Comparison of ENCODE assay signal across 1 cellular context in genomic region chr6:154757352-154758095, GRCh38.
TF ChIP-seq lines count a peak whose summit lies in the region.

No MANE protein-coding gene starts in this region.

TF ChIP-seq in SK-N-SH treated with all-trans-retinoic acid at 6 μM for 48 hours, 23 proteins besides CTCF, POLR2A, EP300 and RAD21 (continued from another document):
- no peak for TF ChIP-seq TSHZ2 (CRISPR knock-in tag; IDR thresholded peaks at IDR 0.05)
TF ChIP-seq in SK-N-SH treated with all-trans-retinoic acid at 6 μM for 48 hours: peak in this region for 0.
